23 cellular contexts compared by ENCODE assay signal in genomic region chr3:164387236-164387635, GRCh38.
"Had no signal": no experiment of that assay in that cellular context is flagged by ENCODE, and none has a peak within 500 bp of the region (broad histone marks: within the 10 kb centered on the region; RNA-seq: fewer than 3 reads in every experiment).

No MANE protein-coding gene starts in this region.

- H3K36me3 ChIP-seq: ascending aorta, breast epithelium, cardiac muscle cell, colonic mucosa had no signal

- H3K27me3 ChIP-seq: ascending aorta, breast epithelium, cardiac muscle cell, colonic mucosa had no signal

- H3K4me1 ChIP-seq: ascending aorta, breast epithelium, colonic mucosa had no signal

- H3K4me3 ChIP-seq: ascending aorta, breast epithelium, cardiac muscle cell, colonic mucosa had no signal

- DNase-seq: activated CD4-positive, alpha-beta memory T cell treated with anti-CD3 and anti-CD28 coated beads, Interleukin-2, amount 10 ng/mL, durations not matched to agents 7 days and 5 days; activated CD4-positive, alpha-beta T cell treated with anti-CD3 and anti-CD28 coated beads for 1 hour; activated CD4-positive, alpha-beta T cell treated with anti-CD3 and anti-CD28 coated beads for 4 hours; activated CD4-positive, alpha-beta T cell treated with anti-CD3 and anti-CD28 coated beads, Interleukin-2, amount 10 ng/mL, durations not matched to agents 7 days and 5 days; activated CD4-positive, alpha-beta T cell treated with anti-CD3 and anti-CD28 coated beads, Interleukin-2, amount 50 U/mL, for 4 hours; activated CD8-positive, alpha-beta memory T cell treated with anti-CD3 and anti-CD28 coated beads, Interleukin-2, amount 50 U/mL, for 48 hours; activated gamma-delta T cell; activated naive CD4-positive, alpha-beta T cell; activated naive CD4-positive, alpha-beta T cell treated with anti-CD3 and anti-CD28 coated beads, Interleukin-2, amount 10 ng/mL, durations not matched to agents 7 days and 5 days; activated naive CD8-positive, alpha-beta T cell treated with anti-CD3 and anti-CD28 coated beads, Interleukin-2, amount 10 ng/mL, durations not matched to agents 7 days and 5 days; activated T-cell treated with anti-CD3 and anti-CD28 coated beads for 4 hours; activated T-cell treated with anti-CD3 and anti-CD28 coated beads, Interleukin-2, amount 50 U/mL, for 24 hours; activated T-cell treated with anti-CD3 and anti-CD28 coated beads, Interleukin-2, amount 50 U/mL, for 72 hours; central memory CD4-positive, alpha-beta T cell; cerebellar nuclear complex; colonic mucosa; effector CD8-positive, alpha-beta T cell; foreskin fibroblast; head of caudate nucleus; T-helper 2 cell had no signal

- H3K27ac ChIP-seq: ascending aorta, breast epithelium, cardiac muscle cell, colonic mucosa had no signal
